In the genomic region with DNA sequence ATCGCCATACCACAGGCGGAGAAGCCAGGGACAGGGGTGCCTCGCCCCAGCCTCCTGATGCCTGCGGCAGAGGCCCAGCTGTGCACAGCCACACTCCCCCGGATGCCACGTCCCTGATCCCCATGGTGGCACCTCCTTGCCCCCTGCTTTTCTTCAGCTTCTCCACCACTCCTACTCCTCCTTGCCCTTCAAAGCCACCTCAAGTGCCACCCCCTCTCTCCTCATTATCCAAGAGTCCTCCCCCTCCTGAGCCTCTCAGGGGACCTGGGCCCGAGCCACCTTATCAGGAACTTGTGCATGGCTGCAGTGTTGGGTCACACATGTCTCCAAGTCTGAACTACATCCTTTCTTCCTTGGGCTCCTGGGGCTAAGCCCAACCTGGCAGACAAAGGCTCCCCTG, we compare ENCODE assay signal across 20 cellular contexts. TPM values are rescaled to one million over a fixed set of nuclear protein-coding genes. Genes with fewer than 3 reads are reported as not detected.
DNase-seq lines count a peak whose midpoint lies in the region; ATAC-seq, FAIRE-seq and TF ChIP-seq lines count a peak whose summit lies in the region.
"Had no signal": no experiment of that assay in that cellular context is flagged by ENCODE, and none has a peak within 500 bp of the region (broad histone marks: within the 10 kb centered on the region; RNA-seq: fewer than 3 reads in every experiment).

No MANE protein-coding gene starts in this region.

- DNase-seq in HepG2 (ENCODE audit: low spot score) (no peak), right lobe of liver (no peak), neural crest cell (ENCODE audit: low read depth, low spot score) (no peak), DMS153 (lab: John Stamatoyannopoulos, UW) (no peak), Caco-2 (no peak)
- DNase-seq in CD4-positive, alpha-beta T cell, result no peak
- DNase-seq: DMS 273 treated with DMSO at 0.1 percent for 48 hours, GF-D8, GOT3, Kasumi-1, NCI-H1092, NCI-H1436 treated with DMSO at 0.1 percent for 48 hours, NCI-H2029, NCI-H345, NCI-H526 had no signal

- TF ChIP-seq EP300 in HepG2 (IDR thresholded peaks at IDR 0.05; ENCODE audit: low read depth in 2 of 2, low read length in 2 of 2), result no peak
- no peak for TF ChIP-seq EP300 in HepG2 (CRISPR knock-in tag; IDR thresholded peaks at IDR 0.05; ENCODE audit: borderline replicate concordance)

- H2AFZ ChIP-seq in HepG2 (ENCODE audit: low read length), result no peak overlapping the region

- H3K27ac Mint-ChIP-seq in brain (peak overlapping the region in 3 of 5 experiments; percentile 52 to 90 (median 82)), neural crest cell (ENCODE audit: unreplicated experiment) (no peak overlapping the region), Caco-2 (ENCODE audit: unreplicated experiment) (no peak overlapping the region)
- H3K27ac Mint-ChIP-seq in CD4-positive, alpha-beta T cell, result no peak overlapping the region

- no peaks in the 10 kb centered on the region for H3K79me2 ChIP-seq in HepG2 (ENCODE audit: insufficient read depth, low read length)

- H3K4me3 ChIP-seq in HepG2 (replicated peaks in 1 of 3; ENCODE audit: insufficient read depth in 1 of 3, low read depth in 2 of 3, low read length in 3 of 3), result no peak overlapping the region
- no peak overlapping the region for H3K4me3 ChIP-seq in right lobe of liver
- no peak overlapping the region for H3K4me3 ChIP-seq in Caco-2 (ENCODE audit: low read depth, low read length)
- H3K4me3 ChIP-seq: MG63, SJCRH30 had no signal

- no peak for TF ChIP-seq RAD21 in HepG2 (CRISPR knock-in tag; IDR thresholded peaks at IDR 0.05)

- no peak for TF ChIP-seq CTCF in HepG2 (CRISPR knock-in tag; IDR thresholded peaks at IDR 0.05)
- no peak for TF ChIP-seq CTCF in right lobe of liver (IDR thresholded peaks at IDR 0.05)
- TF ChIP-seq CTCF in brain (conservative IDR thresholded peaks at IDR 0.05), result no peak
- TF ChIP-seq CTCF in neural crest cell (conservative IDR thresholded peaks at IDR 0.05), result no peak
- TF ChIP-seq CTCF in Caco-2 (IDR thresholded peaks at IDR 0.05; ENCODE audit: insufficient read depth in 1 of 2, low read depth in 1 of 2, low read length in 1 of 2, severe bottlenecking in 1 of 2, unreplicated experiment in 1 of 2), result no peak
- TF ChIP-seq CTCF in CD4-positive, alpha-beta T cell (IDR thresholded peaks at IDR 0.05), result no peak

- no peaks in the 10 kb centered on the region for H3K9me3 ChIP-seq in HepG2 (ENCODE audit: low read length)
- H3K9me3 ChIP-seq in right lobe of liver, result no peaks in the 10 kb centered on the region
- no peaks in the 10 kb centered on the region for H3K9me3 ChIP-seq in Caco-2
- H3K9me3 ChIP-seq in CD4-positive, alpha-beta T cell (ENCODE audit: control insufficient read depth, low read length), result no peaks in the 10 kb centered on the region
- H3K9me3 ChIP-seq: MG63, SJCRH30 had no signal

- FAIRE-seq in HepG2 (lab: Jason Lieb, UNC), result no peak

- ATAC-seq in HepG2, result no peak
- ATAC-seq in right lobe of liver, result no peak
- ATAC-seq in GM18868 (IDR thresholded peaks at IDR 0.05; ENCODE audit: unreplicated experiment), result no peak
- ATAC-seq in CD4-positive, alpha-beta T cell (ENCODE audit: poor library complexity), result no peak
- ATAC-seq: PC-3 had no signal

- peaks cover 59% of the 10 kb centered on the region for H3K4me1 Mint-ChIP-seq in brain
- peaks cover 75% of the 10 kb centered on the region for H3K4me1 Mint-ChIP-seq in neural crest cell
- no peaks in the 10 kb centered on the region for H3K4me1 Mint-ChIP-seq in Caco-2 (ENCODE audit: low read depth, unreplicated experiment)
- no peaks in the 10 kb centered on the region for H3K4me1 Mint-ChIP-seq in CD4-positive, alpha-beta T cell (ENCODE audit: low read depth)

- H3K4me3 Mint-ChIP-seq in brain (peak overlapping the region in 2 of 5 experiments; percentile 15 to 60), neural crest cell (peak overlapping the region; percentile 80), Caco-2 (ENCODE audit: unreplicated experiment) (no peak overlapping the region)
- no peak overlapping the region for H3K4me3 Mint-ChIP-seq in CD4-positive, alpha-beta T cell

- POLR2A ChIA-PET in HepG2 (lab: Yijun Ruan, JAX), result no interaction called here
- POLR2A ChIA-PET in Caco-2 (lab: Charles Lee), result no interaction called here
- POLR2A ChIA-PET in CD4-positive, alpha-beta T cell (lab: Charles Lee), result no interaction called here

- H3K27me3 Mint-ChIP-seq in brain, result no peaks in the 10 kb centered on the region
- H3K27me3 Mint-ChIP-seq in neural crest cell (ENCODE audit: low read depth), result peaks cover 8% of the 10 kb centered on the region
- H3K27me3 Mint-ChIP-seq in Caco-2 (ENCODE audit: insufficient read depth, unreplicated experiment), result no peaks in the 10 kb centered on the region
- peaks cover 24% of the 10 kb centered on the region for H3K27me3 Mint-ChIP-seq in CD4-positive, alpha-beta T cell

- TF ChIP-seq POLR2A in HepG2 (IDR thresholded peaks at IDR 0.05; ENCODE audit: insufficient read depth in 1 of 2, low read depth in 2 of 2, low read length in 2 of 2) (no peak), right lobe of liver (IDR thresholded peaks at IDR 0.05) (no peak)

- peaks cover 16 to 80% of the 10 kb centered on the region in 2 experiments; a peak in 4 of 5 replicates for H3K27me3 ChIP-seq in HepG2 (ENCODE audit: control insufficient read depth in 1 of 2, insufficient read depth in 2 of 2, low read length in 2 of 2)
- H3K27me3 ChIP-seq in right lobe of liver, result no peaks in the 10 kb centered on the region
- H3K27me3 ChIP-seq in Caco-2 (replicated peaks; ENCODE audit: control insufficient read depth, insufficient read depth, low read length), result no peaks in the 10 kb centered on the region
- peaks cover 25% of the 10 kb centered on the region for H3K27me3 ChIP-seq in CD4-positive, alpha-beta T cell (ENCODE audit: control insufficient read depth, insufficient read depth, low read length)
- H3K27me3 ChIP-seq: MG63, SJCRH30 had no signal

- H3K36me3 ChIP-seq in HepG2 (replicated peaks in 1 of 2; ENCODE audit: control insufficient read depth in 1 of 2, insufficient read depth in 2 of 2, low read length in 2 of 2) (no peaks in the 10 kb centered on the region), right lobe of liver (no peaks in the 10 kb centered on the region), Caco-2 (ENCODE audit: control insufficient read depth, insufficient read depth, low read length) (no peaks in the 10 kb centered on the region)
- H3K36me3 ChIP-seq: MG63, SJCRH30 had no signal

- H3K4me2 ChIP-seq in HepG2 (ENCODE audit: low read depth, low read length), result no peak overlapping the region

- peaks cover 0 to 5% (median 0%) of the 10 kb centered on the region in 5 experiments for H3K9me3 Mint-ChIP-seq in brain
- H3K9me3 Mint-ChIP-seq in neural crest cell, result peaks cover 3% of the 10 kb centered on the region
- no peaks in the 10 kb centered on the region for H3K9me3 Mint-ChIP-seq in Caco-2 (ENCODE audit: unreplicated experiment)
- no peaks in the 10 kb centered on the region for H3K9me3 Mint-ChIP-seq in CD4-positive, alpha-beta T cell

- intact Hi-C loops in HepG2 (cut with micrococcal nuclease; ENCODE audit: unreplicated experiment) (loop anchor here (2.0 to 5.0 kb wide), 3 partner anchors 39 to 182 kb away; a partner anchor contains a TSS), right lobe of liver (cut with DNase I) (loop anchor here (5.0 to 10.0 kb wide), 5 partner anchors 75 to 227 kb away; no protein-coding TSS in a partner anchor), Caco-2 (cut with micrococcal nuclease; ENCODE audit: unreplicated experiment) (loop anchor here (2.0 kb wide), 1 partner anchor 39 kb away; no protein-coding TSS in a partner anchor)
- intact Hi-C loops in CD4-positive, alpha-beta T cell (cut with DNase I, micrococcal nuclease), result loop anchor here (5.0 to 10.0 kb wide), 4 partner anchors 242 to 1335 kb away; a partner anchor contains a TSS

- H4K20me1 ChIP-seq in HepG2 (ENCODE audit: insufficient read depth, low read length), result no peaks in the 10 kb centered on the region

- H3K4me1 ChIP-seq in HepG2 (ENCODE audit: insufficient read depth, low read length) (peaks cover 34% of the 10 kb centered on the region), right lobe of liver (peaks cover 0 to 5% (median 0%) of the 10 kb centered on the region in 4 donors), Caco-2 (peaks cover 11% of the 10 kb centered on the region)

- CTCF ChIA-PET in HepG2 (lab: Yijun Ruan, JAX; ENCODE audit: low intra/inter-chr PET ratio, low total read pairs), result no interaction called here
- CTCF ChIA-PET in Caco-2 (lab: Charles Lee), result no interaction called here
- CTCF ChIA-PET in CD4-positive, alpha-beta T cell (lab: Charles Lee), result no interaction called here

- no peak overlapping the region for H3K27ac ChIP-seq in HepG2 (ENCODE audit: extremely low read length, insufficient read depth, low read length)
- H3K27ac ChIP-seq in right lobe of liver, result no peak overlapping the region
- no peak overlapping the region for H3K27ac ChIP-seq in CD4-positive, alpha-beta T cell (ENCODE audit: low read depth, low read length)
- H3K27ac ChIP-seq: SJCRH30 had no signal

- H3K36me3 Mint-ChIP-seq in brain, result no peaks in the 10 kb centered on the region
- no peaks in the 10 kb centered on the region for H3K36me3 Mint-ChIP-seq in neural crest cell (ENCODE audit: low read depth)
- H3K36me3 Mint-ChIP-seq in Caco-2 (ENCODE audit: insufficient read depth, unreplicated experiment), result peaks cover 5% of the 10 kb centered on the region
- no peaks in the 10 kb centered on the region for H3K36me3 Mint-ChIP-seq in CD4-positive, alpha-beta T cell (ENCODE audit: low read depth)

- WGBS in HepG2 (ENCODE audit: low lambda C conversion rate), result 65% methylated on average over 7 of the region's 7 CpGs
- WGBS in right lobe of liver (ENCODE audit: insufficient coverage, low coverage, low lambda C conversion rate, missing lambda C conversion rate), result 74% methylated on average over 5 of the region's 7 CpGs

- BruUV-seq in HepG2 (replicated peaks; lab: Mats Ljungman, UMichigan), result no TSS peak
- no TSS peak for BruUV-seq in Caco-2 (replicated peaks; lab: Mats Ljungman, UMichigan)

- in situ Hi-C loops in HepG2 (cut with HindIII; ENCODE audit: extremely low pct_ligation_motif_present, low pct_unique_long_range_greater_than_20kb), result loop anchor here (5.0 kb wide), 2 partner anchors 177 to 222 kb away; no protein-coding TSS in a partner anchor

- no peak overlapping the region for H3K9ac ChIP-seq in HepG2 (ENCODE audit: insufficient read depth, low read depth, low read length)

RNA-seq across cellular contexts. Expression of a gene that starts 32.9 kb away (rescaled TPM):
- 973 and 1,028 TPM in 2 replicates for total RNA-seq in HepG2 (2016; rRNA removed; fragmentation: Illumina TruSeq; extraction: Trizol)
- 361 and 399 TPM in 2 replicates for total RNA-seq in HepG2 (2016; cell fraction: cytosol; rRNA removed; fragmentation: Illumina TruSeq; extraction: Trizol; ENCODE audit: low read depth)
- total RNA-seq in HepG2 (2016; cell fraction: insoluble cytoplasmic fraction; rRNA removed; fragmentation: Illumina TruSeq; extraction: Trizol), result 848 and 989 TPM in 2 replicates
- total RNA-seq in HepG2 (2016; cell fraction: membrane; rRNA removed; fragmentation: Illumina TruSeq; extraction: Trizol), result 986 and 1,002 TPM in 2 replicates
- total RNA-seq in HepG2 (2016; cell fraction: nucleus; rRNA removed; fragmentation: Illumina TruSeq; extraction: Trizol), result 479 and 519 TPM in 2 replicates
- 1,138 and 1,217 TPM in 2 replicates for polyA plus RNA-seq in HepG2 (2011; rRNA removed)
- 2,631 and 2,697 TPM in 2 replicates for polyA plus RNA-seq in HepG2 (2011; cell fraction: cytosol; rRNA removed)
- polyA plus RNA-seq in HepG2 (2011; cell fraction: nucleus; rRNA removed), result 3,693 and 3,967 TPM in 2 replicates
- 1,881 and 2,139 TPM in 2 replicates for polyA plus RNA-seq in HepG2 (2012)
- polyA plus RNA-seq in HepG2 (2016; cell fraction: cytosol; fragmentation: Illumina TruSeq; extraction: Trizol; ENCODE audit: low read depth), result 598 and 619 TPM in 2 replicates
- polyA plus RNA-seq in HepG2 (2016; cell fraction: insoluble cytoplasmic fraction; fragmentation: Illumina TruSeq; extraction: Trizol; ENCODE audit: low read depth), result 1,358 and 1,713 TPM in 2 replicates
- 1,224 and 1,364 TPM in 2 replicates for polyA plus RNA-seq in HepG2 (2016; cell fraction: membrane; fragmentation: Illumina TruSeq; extraction: Trizol; ENCODE audit: low read depth)
- 1,038 and 1,070 TPM in 2 replicates for polyA plus RNA-seq in HepG2 (2016; cell fraction: nucleus; fragmentation: Illumina TruSeq; extraction: Trizol; ENCODE audit: insufficient read depth, low read depth)
- polyA minus RNA-seq in HepG2 (2011; rRNA and poly(A)+ RNA removed; ENCODE audit: low replicate concordance), result 750 and 1,581 TPM in 2 replicates
- polyA minus RNA-seq in HepG2 (2011; cell fraction: cytosol; rRNA and poly(A)+ RNA removed), result 1,072 and 1,192 TPM in 2 replicates
- polyA minus RNA-seq in HepG2 (2011; cell fraction: nucleus; rRNA and poly(A)+ RNA removed), result 609 and 760 TPM in 2 replicates
- total RNA-seq in right lobe of liver, result 1,000 to 10,000 TPM in 3 of 6 experiments, 100 to 1,000 TPM in 3; 218 to 2,508 (median 1,326) TPM
- polyA plus RNA-seq in brain (ENCODE audit: insufficient read depth, low read depth, low replicate concordance), result 5,204 TPM
- total RNA-seq in neural crest cell, result 4,235 and 4,315 TPM in 2 replicates
- 1,436 and 1,933 TPM in 2 replicates for total RNA-seq in Caco-2 (2022)
- total RNA-seq in CD4-positive, alpha-beta T cell, result 1,000 to 10,000 TPM; 1,296 to 1,318 TPM

RNA-seq across cellular contexts. Expression of a gene that starts 48.5 kb away (rescaled TPM):
- total RNA-seq in HepG2 (2016; rRNA removed; fragmentation: Illumina TruSeq; extraction: Trizol) (not detected in 2 replicates), right lobe of liver (under 1 TPM in 1 of 6 experiments, not detected in 5; 0.22 TPM), neural crest cell (0.43 and 0.56 TPM in 2 replicates), Caco-2 (2022) (2.1 and 2.9 TPM in 2 replicates)
- total RNA-seq in HepG2 (2016; cell fraction: cytosol; rRNA removed; fragmentation: Illumina TruSeq; extraction: Trizol; ENCODE audit: low read depth), result not detected in 2 replicates
- not detected in 2 replicates for total RNA-seq in HepG2 (2016; cell fraction: insoluble cytoplasmic fraction; rRNA removed; fragmentation: Illumina TruSeq; extraction: Trizol)
- not detected in 2 replicates for total RNA-seq in HepG2 (2016; cell fraction: membrane; rRNA removed; fragmentation: Illumina TruSeq; extraction: Trizol)
- not detected in 2 replicates for total RNA-seq in HepG2 (2016; cell fraction: nucleus; rRNA removed; fragmentation: Illumina TruSeq; extraction: Trizol)
- polyA plus RNA-seq in HepG2 (2011; rRNA removed) (0.09 and 0.31 TPM in 2 replicates), brain (ENCODE audit: insufficient read depth, low read depth, low replicate concordance) (1.3 TPM)
- 0.17 TPM in 2 replicates for polyA plus RNA-seq in HepG2 (2011; cell fraction: cytosol; rRNA removed)
- 2.2 and 2.8 TPM in 2 replicates for polyA plus RNA-seq in HepG2 (2011; cell fraction: nucleus; rRNA removed)
- polyA plus RNA-seq in HepG2 (2012), result 0.11 and 0.17 TPM in 2 replicates
- not detected in 2 replicates for polyA plus RNA-seq in HepG2 (2016; cell fraction: cytosol; fragmentation: Illumina TruSeq; extraction: Trizol; ENCODE audit: low read depth)
- polyA plus RNA-seq in HepG2 (2016; cell fraction: insoluble cytoplasmic fraction; fragmentation: Illumina TruSeq; extraction: Trizol; ENCODE audit: low read depth), result not detected in 2 replicates
- not detected in 2 replicates for polyA plus RNA-seq in HepG2 (2016; cell fraction: membrane; fragmentation: Illumina TruSeq; extraction: Trizol; ENCODE audit: low read depth)
- polyA plus RNA-seq in HepG2 (2016; cell fraction: nucleus; fragmentation: Illumina TruSeq; extraction: Trizol; ENCODE audit: insufficient read depth, low read depth), result not detected in 2 replicates
- 1.5 and 1.9 TPM in 2 replicates for polyA minus RNA-seq in HepG2 (2011; rRNA and poly(A)+ RNA removed; ENCODE audit: low replicate concordance)
- polyA minus RNA-seq in HepG2 (2011; cell fraction: cytosol; rRNA and poly(A)+ RNA removed), result not detected in 2 replicates
- polyA minus RNA-seq in HepG2 (2011; cell fraction: nucleus; rRNA and poly(A)+ RNA removed), result 0.75 and 0.77 TPM in 2 replicates
- total RNA-seq in CD4-positive, alpha-beta T cell, result 1 to 10 TPM; 1.0 to 1.1 TPM

Comparison
In these comparisons a context has a peak if more than half of its experiments do, and no peak if none do; other contexts are left out.
1. H3K27ac Mint-ChIP-seq: peak in brain (3 of 5); none in neural crest cell (single experiment), Caco-2 (single experiment) and CD4-positive, alpha-beta T cell (single experiment).